In the genomic region with DNA sequence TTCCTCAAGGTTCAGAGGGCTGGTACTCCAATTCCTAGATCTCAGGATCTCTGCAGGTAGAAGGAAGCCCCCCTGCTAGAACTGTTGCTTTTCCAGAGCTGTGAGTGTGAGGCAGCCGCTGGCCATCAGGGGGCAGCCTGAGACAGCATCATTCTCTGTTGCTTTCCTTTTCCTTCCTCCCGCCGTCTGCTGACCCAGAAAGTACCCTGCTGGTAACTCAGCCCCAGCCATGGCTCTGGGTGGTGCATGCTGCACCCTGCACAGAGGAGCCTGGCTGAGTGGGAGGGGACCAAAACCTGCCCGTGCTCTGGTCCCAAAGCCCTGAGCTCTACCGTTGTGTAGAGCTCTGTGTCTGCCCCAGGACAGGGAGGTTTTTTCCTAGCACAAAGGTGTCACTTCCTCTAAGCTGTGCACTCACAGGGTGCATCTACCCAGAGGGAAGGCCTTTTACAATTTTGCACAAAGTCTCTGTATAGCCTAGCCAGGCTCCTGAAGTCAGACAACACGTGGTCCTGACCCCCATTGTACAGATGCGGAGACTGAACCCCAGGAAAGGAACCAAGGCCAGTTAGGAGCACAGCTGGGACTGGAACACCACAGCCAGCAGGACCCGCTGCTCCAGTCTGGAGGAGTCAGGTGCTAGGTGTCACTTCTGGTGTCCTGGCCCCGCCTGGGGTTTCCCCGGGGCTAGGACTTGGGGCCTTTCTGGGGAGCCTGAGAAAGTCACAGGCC, we compare ENCODE assay signal across 8 cellular contexts. TPM values are rescaled to one million over a fixed set of nuclear protein-coding genes. Genes with fewer than 3 reads are reported as not detected.
DNase-seq lines count a peak whose midpoint lies in the region; ATAC-seq and TF ChIP-seq lines count a peak whose summit lies in the region.

No MANE protein-coding gene starts in this region.

- intact Hi-C loops in Calu3 (cut with micrococcal nuclease; ENCODE audit: unreplicated experiment) = loop anchor here (2.0 to 5.0 kb wide), 2 partner anchors 166 to 288 kb away; a partner anchor contains a TSS

- peaks cover 30% of the 10 kb centered on the region for H3K4me1 Mint-ChIP-seq in Calu3 (ENCODE audit: low read depth, unreplicated experiment)

- H3K36me3 Mint-ChIP-seq in Calu3 (ENCODE audit: insufficient read depth, unreplicated experiment) = no peaks in the 10 kb centered on the region

- H3K4me3 ChIP-seq in cardiac fibroblast (replicated peaks in 1 of 2; ENCODE audit: low read depth in 2 of 2, low read length in 2 of 2) = no peak overlapping the region

- CTCF ChIA-PET in Calu3 (lab: Charles Lee) = interaction anchor here (0.9 to 2.0 kb wide), 9 partner anchors 76 to 284 kb away, joined by 3 to 19 read pairs (median 7); no protein-coding TSS in a partner anchor

- H3K9me3 Mint-ChIP-seq in Calu3 (ENCODE audit: low read depth, unreplicated experiment) = no peaks in the 10 kb centered on the region

- no peak overlapping the region for H3K27ac Mint-ChIP-seq in Calu3 (ENCODE audit: unreplicated experiment)

- TF ChIP-seq CTCF in Calu3 (IDR thresholded peaks at IDR 0.05; ENCODE audit: unreplicated experiment) (peak; percentile 73), cardiac fibroblast (IDR thresholded peaks at IDR 0.05; ENCODE audit: low read depth, low read length) (peak; percentile 93)

- no peak overlapping the region for H3K4me3 Mint-ChIP-seq in Calu3 (ENCODE audit: low read depth, unreplicated experiment)

- peak; percentile 80 for DNase-seq in Calu3
- DNase-seq in NCI-H446 (lab: John Stamatoyannopoulos, UW) = peak; percentile 44 to 80
- peak; percentile 75 for DNase-seq in activated CD4-positive, CD25-positive, alpha-beta regulatory T cell treated with anti-CD3 and anti-CD28 coated beads, Interleukin-2, amount 50 U/mL, for 72 hours
- peak; percentile 79 to 81 for DNase-seq in cardiac fibroblast (ENCODE audit: low read depth in 2 of 2)
- peak; percentile 79 for DNase-seq in kidney glomerular epithelial cell (lab: John Stamatoyannopoulos, UW)
- DNase-seq in stimulated activated CD4-positive, alpha-beta T cell treated with anti-CD3 and anti-CD28 coated beads, Interleukin-1b, Interleukin-23, amount 100 ng/mL, for 48 hours = peak; percentile 72

- ATAC-seq in HG02588 (IDR thresholded peaks at IDR 0.05; ENCODE audit: unreplicated experiment) (peak; percentile 50), HG03108 (IDR thresholded peaks at IDR 0.05; ENCODE audit: unreplicated experiment) (no peak)

- BruUV-seq in Calu3 (replicated peaks; lab: Mats Ljungman, UMichigan) = no TSS peak

- no peaks in the 10 kb centered on the region for H3K27me3 Mint-ChIP-seq in Calu3 (ENCODE audit: unreplicated experiment)

RNA-seq across cellular contexts. Expression of a gene that starts 5.6 kb away (rescaled TPM):
- 0.93 and 0.94 TPM in 2 replicates for total RNA-seq in Calu3 (2022)

RNA-seq across cellular contexts. Expression of a gene that starts 35.5 kb away (rescaled TPM):
- total RNA-seq in Calu3 (2022) = not detected in 2 replicates

RNA-seq across cellular contexts. Expression of a gene that starts 57.3 kb away (rescaled TPM):
- not detected in 2 replicates for total RNA-seq in Calu3 (2022)
